ENCODE assay signal across 23 cellular contexts in the genomic region with DNA sequence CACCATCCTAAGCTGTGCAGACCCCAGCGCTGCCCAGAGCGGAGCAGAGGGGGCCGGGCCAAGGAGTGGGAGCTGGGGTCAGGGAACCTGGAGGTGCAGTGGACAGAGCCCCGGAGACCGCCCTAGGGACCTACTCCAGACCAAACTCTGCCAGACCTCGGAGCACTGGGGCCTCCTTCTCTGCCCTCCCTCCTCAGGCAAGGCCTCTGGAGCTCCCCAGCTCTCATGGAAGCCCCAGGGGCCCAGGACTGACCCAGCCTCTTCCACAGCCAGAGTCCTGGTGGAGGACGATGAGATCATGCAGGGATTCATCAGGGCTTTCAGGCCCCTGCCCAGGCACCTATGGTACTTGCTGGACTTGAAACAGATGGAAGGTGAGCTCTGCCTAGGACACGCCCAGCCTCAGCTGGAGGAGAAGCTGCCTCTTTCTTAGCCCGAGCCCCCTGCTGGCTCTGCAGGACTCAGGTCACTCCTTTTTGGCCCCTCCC. TPM values are rescaled to one million over a fixed set of nuclear protein-coding genes. Genes with fewer than 3 reads are reported as not detected.
A peak's percentile ranks its signal among the peaks of the same experiment; 100 is the strongest.
DNase-seq lines count a peak whose midpoint lies in the region; ATAC-seq, FAIRE-seq and TF ChIP-seq lines count a peak whose summit lies in the region.
"Had no signal": no experiment of that assay in that cellular context is flagged by ENCODE, and none has a peak within 500 bp of the region (broad histone marks: within the 10 kb centered on the region; RNA-seq: fewer than 3 reads in every experiment).

No MANE protein-coding gene starts in this region.

- no peaks in the 10 kb centered on the region for H4K20me1 ChIP-seq in HCT116 (ENCODE audit: insufficient read depth)
- H4K20me1 ChIP-seq in hepatocyte (ENCODE audit: insufficient read depth, poor library complexity, severe bottlenecking), result no peaks in the 10 kb centered on the region

- H3K36me3 ChIP-seq in HCT116 (ENCODE audit: control insufficient read depth in 1 of 2, insufficient read depth in 2 of 2, low read length in 2 of 2) (no peaks in the 10 kb centered on the region), hepatocyte (replicated peaks; ENCODE audit: insufficient read depth, low read depth) (no peaks in the 10 kb centered on the region)

- POLR2A ChIA-PET in A549 (lab: Yijun Ruan, JAX), result no interaction called here
- POLR2A ChIA-PET in HCT116 (lab: Charles Lee), result no interaction called here

- H3K4me1 ChIP-seq in A549 (no peaks in the 10 kb centered on the region), HCT116 (ENCODE audit: control insufficient read depth in 1 of 2, insufficient read depth in 2 of 2, low read length in 2 of 2) (no peaks in the 10 kb centered on the region), hepatocyte (ENCODE audit: insufficient read depth) (no peaks in the 10 kb centered on the region)

- H3K4me2 ChIP-seq in A549 (no peak overlapping the region), HCT116 (ENCODE audit: low read length) (no peak overlapping the region), hepatocyte (no peak overlapping the region)

- intact Hi-C loops in HCT116 (cut with micrococcal nuclease) (no loop called here), sciatic nerve (cut with DNase I) (no loop called here)

- FAIRE-seq in A549 (lab: Jason Lieb, UNC) (no peak), HTR-8/SVneo (lab: Jason Lieb, UNC) (no peak)

- H3K27ac ChIP-seq in A549 (no peak overlapping the region), HCT116 (ENCODE audit: low read depth, low read length) (no peak overlapping the region), hepatocyte (no peak overlapping the region)
- H3K27ac ChIP-seq: GM23248, HL-60, RWPE1 had no signal

- no peak for TF ChIP-seq EP300 in A549 (IDR thresholded peaks at IDR 0.05)

- TF ChIP-seq POLR2A in A549 (IDR thresholded peaks at IDR 0.05; ENCODE audit: low read length) (no peak), HCT116 (IDR thresholded peaks at IDR 0.05; ENCODE audit: borderline replicate concordance, extremely low read depth, insufficient read depth, insufficient read length) (no peak)

- H2AFZ ChIP-seq in HCT116 (ENCODE audit: low read depth, low read length, poor library complexity, severe bottlenecking) (no peak overlapping the region), hepatocyte (no peak overlapping the region)
- H2AFZ ChIP-seq: GM23248 had no signal

- H3K27me3 ChIP-seq in HCT116 (ENCODE audit: insufficient read depth, low read length) (peaks cover 7% of the 10 kb centered on the region; the same call in 1 of the 2 replicates), hepatocyte (no peaks in the 10 kb centered on the region)

- peak; percentile 58 to 70; a peak in 5 of 6 replicates for ATAC-seq in A549
- ATAC-seq in HCT116, result peak; percentile 49
- no peak for ATAC-seq in sciatic nerve

- no peak for TF ChIP-seq RAD21 in A549 (conservative IDR thresholded peaks at IDR 0.05 in 1 of 2, IDR thresholded peaks at IDR 0.05 in 1 of 2)
- no peak for TF ChIP-seq RAD21 in HCT116 (IDR thresholded peaks at IDR 0.05; ENCODE audit: low read depth)

- TF ChIP-seq CTCF in A549 (IDR thresholded peaks at IDR 0.05) (no peak), HCT116 (IDR thresholded peaks at IDR 0.05 in 2 of 3, conservative IDR thresholded peaks at IDR 0.05 in 1 of 3; ENCODE audit: borderline replicate concordance in 1 of 3, insufficient read depth in 1 of 3, low read depth in 2 of 3, low read length in 2 of 3) (no peak), hepatocyte (IDR thresholded peaks at IDR 0.05; ENCODE audit: poor library complexity) (no peak)

- RAD21 ChIA-PET in HCT116 (lab: Charles Lee; ENCODE audit: low non-redundant PET in 1 of 2, low total read pairs in 2 of 2, uncharacterized antibody in 2 of 2, unreplicated experiment in 2 of 2), result no interaction called here

- CTCF ChIA-PET in A549 (lab: Yijun Ruan, JAX), result interaction anchor here (0.8 to 1.2 kb wide), 2 partner anchors 36 to 38 kb away, joined by 3 to 5 read pairs; no protein-coding TSS in a partner anchor
- CTCF ChIA-PET in HCT116 (lab: Charles Lee), result no interaction called here

- H3K79me2 ChIP-seq in HCT116 (ENCODE audit: insufficient read depth, low read length), result no peaks in the 10 kb centered on the region
- no peaks in the 10 kb centered on the region for H3K79me2 ChIP-seq in hepatocyte

- BruUV-seq in HCT116 (replicated peaks; lab: Mats Ljungman, UMichigan), result no TSS peak

- no peaks in the 10 kb centered on the region for H3K9me2 ChIP-seq in HCT116 (ENCODE audit: insufficient read depth)
- no peaks in the 10 kb centered on the region for H3K9me2 ChIP-seq in hepatocyte (replicated peaks; ENCODE audit: insufficient read depth)

- H3K9ac ChIP-seq in HCT116 (ENCODE audit: low read length), result no peak overlapping the region
- H3K9ac ChIP-seq: GM23248 had no signal

- DNase-seq in A549 (ENCODE audit: low read depth in 1 of 2, low spot score in 1 of 2) (no peak), HCT116 (ENCODE audit: low read depth, low spot score) (no peak), hepatocyte (ENCODE audit: low spot score) (peak; percentile 6), sciatic nerve (ENCODE audit: low spot score) (peak; percentile 12), HTR-8/SVneo (ENCODE audit: insufficient read length, low spot score) (no peak), NCI-H1048 (lab: John Stamatoyannopoulos, UW) (no peak), NCI-H2107 treated with DMSO at 0.1 percent for 48 hours (lab: John Stamatoyannopoulos, UW; ENCODE audit: unreplicated experiment) (no peak)
- DNase-seq: ACHN; CD4-positive, CD25-positive, alpha-beta regulatory T cell; DND-41; GF-D8; GM23248; HFFc6; KG1; NCI-H1105 treated with DMSO at 0.1 percent for 48 hours; NCI-H187 treated with DMSO at 0.1 percent for 48 hours; NCI-H2171 had no signal

- WGBS in A549 (ENCODE audit: missing lambda C conversion rate), result 40% methylated on average over 2 of the region's 9 CpGs
- 83% methylated on average over 9 of the region's 9 CpGs for WGBS in hepatocyte (ENCODE audit: low lambda C conversion rate, missing lambda C conversion rate)

- H3K4me3 ChIP-seq in A549 (no peak overlapping the region), HCT116 (replicated peaks in 1 of 2; ENCODE audit: low read depth in 1 of 2, low read length in 2 of 2) (no peak overlapping the region), hepatocyte (no peak overlapping the region)
- H3K4me3 ChIP-seq: GM23248 had no signal

- peaks cover 27% of the 10 kb centered on the region for H3K9me3 ChIP-seq in A549
- peaks cover 7% of the 10 kb centered on the region in 2 experiments; a peak in 2 of 4 replicates for H3K9me3 ChIP-seq in HCT116 (ENCODE audit: control insufficient read depth in 1 of 2, insufficient read depth in 1 of 2, low read depth in 1 of 2, low read length in 2 of 2)
- H3K9me3 ChIP-seq in hepatocyte (ENCODE audit: low read depth), result no peaks in the 10 kb centered on the region

TF ChIP-seq in A549, 52 proteins besides CTCF, POLR2A, EP300 and RAD21 (continues in another document):
- no peak for TF ChIP-seq EHF (CRISPR knock-in tag; IDR thresholded peaks at IDR 0.05)
- TF ChIP-seq RCOR1 (IDR thresholded peaks at IDR 0.05; ENCODE audit: low read depth, low read length), result no peak
- TF ChIP-seq CHD2 (IDR thresholded peaks at IDR 0.05; ENCODE audit: low read length, partially characterized antibody), result no peak
- TF ChIP-seq RARB (CRISPR knock-in tag; IDR thresholded peaks at IDR 0.05), result no peak
- no peak for TF ChIP-seq ZSCAN20 (CRISPR knock-in tag; IDR thresholded peaks at IDR 0.05)
- no peak for TF ChIP-seq CBX8 (IDR thresholded peaks at IDR 0.05)
- no peak for TF ChIP-seq MAX (IDR thresholded peaks at IDR 0.05)

TF ChIP-seq in HCT116, 20 proteins besides CTCF, POLR2A, EP300 and RAD21 (continues in another document):
- no peak for TF ChIP-seq ZBTB33 (IDR thresholded peaks at IDR 0.05; ENCODE audit: extremely low read depth, insufficient replicate concordance, low read length)

RNA-seq across cellular contexts. Expression of gene PAEP, which starts 3.6 kb away (rescaled TPM):
- polyA plus RNA-seq in A549 (2011; rRNA removed), result 0.15 TPM in 1 of 2 replicates, not detected in the other
- polyA plus RNA-seq in A549 (2012; cell fraction: cytosol; rRNA removed), result not detected in 2 replicates
- not detected in 2 replicates for polyA plus RNA-seq in A549 (2012; cell fraction: nucleus; rRNA removed)
- polyA plus RNA-seq in A549 (2017; fragmentation: RNase III; extraction: RNeasy Plus Mini Kit Qiagen cat#74134 plus additional on column Dnase treatment), result not detected in 3 replicates
- not detected in 2 replicates for polyA minus RNA-seq in A549 (2011; rRNA and poly(A)+ RNA removed)
- total RNA-seq in HCT116 (2021; ENCODE audit: unreplicated experiment), result not detected
- not detected in 2 replicates for polyA plus RNA-seq in HCT116 (2012)
- not detected in 2 replicates for total RNA-seq in hepatocyte
- 1.8 TPM in 1 of 2 replicates, not detected in the other for polyA plus RNA-seq in hepatocyte
- total RNA-seq in sciatic nerve, result not detected
- total RNA-seq: CD4-positive, CD25-positive, alpha-beta regulatory T cell; GM23248; HFFc6; M059J; OCI-LY7 had no signal
- polyA plus RNA-seq: CD4-positive, CD25-positive, alpha-beta regulatory T cell; GM23248 had no signal

RNA-seq across cellular contexts. Expression of gene OBP2A, which starts 19.3 kb away (rescaled TPM):
- polyA plus RNA-seq in A549 (2011; rRNA removed) (not detected in 2 replicates), A549 (2017; fragmentation: RNase III; extraction: RNeasy Plus Mini Kit Qiagen cat#74134 plus additional on column Dnase treatment) (not detected in 3 replicates), hepatocyte (not detected in 2 replicates)
- not detected in 2 replicates for polyA plus RNA-seq in A549 (2012; cell fraction: cytosol; rRNA removed)
- not detected in 2 replicates for polyA plus RNA-seq in A549 (2012; cell fraction: nucleus; rRNA removed)
- not detected in 2 replicates for polyA minus RNA-seq in A549 (2011; rRNA and poly(A)+ RNA removed)
- total RNA-seq in HCT116 (2021; ENCODE audit: unreplicated experiment) (not detected), hepatocyte (not detected in 2 replicates), sciatic nerve (not detected)
- polyA plus RNA-seq in HCT116 (2012), result not detected in 2 replicates
- total RNA-seq: CD4-positive, CD25-positive, alpha-beta regulatory T cell; GM23248; HFFc6; M059J; NCI-H460; OCI-LY7; SK-MEL-5 had no signal
- polyA plus RNA-seq: CD4-positive, CD25-positive, alpha-beta regulatory T cell; GM23248 had no signal

RNA-seq across cellular contexts. Expression of gene LCN1, which starts 43.9 kb away (rescaled TPM):
- polyA plus RNA-seq in A549 (2011; rRNA removed) (not detected in 2 replicates), A549 (2017; fragmentation: RNase III; extraction: RNeasy Plus Mini Kit Qiagen cat#74134 plus additional on column Dnase treatment) (not detected in 3 replicates), hepatocyte (0.63 TPM in 1 of 2 replicates, not detected in the other)
- polyA plus RNA-seq in A549 (2012; cell fraction: cytosol; rRNA removed), result not detected in 2 replicates
- polyA plus RNA-seq in A549 (2012; cell fraction: nucleus; rRNA removed), result not detected in 2 replicates
- polyA minus RNA-seq in A549 (2011; rRNA and poly(A)+ RNA removed), result not detected in 2 replicates
- total RNA-seq in HCT116 (2021; ENCODE audit: unreplicated experiment) (not detected), hepatocyte (not detected in 2 replicates), sciatic nerve (not detected)
- not detected in 2 replicates for polyA plus RNA-seq in HCT116 (2012)
- total RNA-seq: CD4-positive, CD25-positive, alpha-beta regulatory T cell; GM23248; M059J; OCI-LY7; SK-MEL-5 had no signal
- polyA plus RNA-seq: CD4-positive, CD25-positive, alpha-beta regulatory T cell; GM23248 had no signal

Comparison
In these comparisons a context has a peak if more than half of its experiments do, and no peak if none do; other contexts are left out.
1. DNase-seq: peak in hepatocyte (single experiment) and sciatic nerve (single experiment); none in A549 (0 of 2), HCT116 (single experiment), HTR-8/SVneo (single experiment), NCI-H1048 (single experiment) and NCI-H2107 treated with DMSO at 0.1 percent for 48 hours (single experiment).